22 cellular contexts compared by ENCODE assay signal in genomic region chr22:20948989-20949388, GRCh38. TPM values are rescaled to one million over a fixed set of nuclear protein-coding genes. Genes with fewer than 3 reads are reported as not detected.
A peak's percentile ranks its signal among the peaks of the same experiment; 100 is the strongest.
DNase-seq lines count a peak whose midpoint lies in the region; ATAC-seq and TF ChIP-seq lines count a peak whose summit lies in the region.
"Had no signal": no experiment of that assay in that cellular context is flagged by ENCODE, and none has a peak within 500 bp of the region (broad histone marks: within the 10 kb centered on the region; RNA-seq: fewer than 3 reads in every experiment).

No MANE protein-coding gene starts in this region.

- H3K4me1 Mint-ChIP-seq in T-helper 17 cell, result peaks cover 22% of the 10 kb centered on the region

- H3K4me3 ChIP-seq in HEK293 (ENCODE audit: low read depth, low read length), result no peak overlapping the region
- no peak overlapping the region for H3K4me3 ChIP-seq in colonic mucosa
- no peak overlapping the region for H3K4me3 ChIP-seq in right lobe of liver
- H3K4me3 ChIP-seq: A549, GM23338 had no signal

- H3K27me3 ChIP-seq in colonic mucosa (no peaks in the 10 kb centered on the region), right lobe of liver (no peaks in the 10 kb centered on the region)

- no peaks in the 10 kb centered on the region for H3K27me3 Mint-ChIP-seq in T-helper 17 cell
- H3K27me3 Mint-ChIP-seq: CD4-positive, alpha-beta memory T cell had no signal

- ATAC-seq in T-helper 17 cell, result no peak
- ATAC-seq in right lobe of liver, result no peak
- ATAC-seq: A549, GM23338 had no signal

- 87% methylated on average over 5 of the region's 5 CpGs for WGBS in right lobe of liver (ENCODE audit: insufficient coverage, low coverage, low lambda C conversion rate, missing lambda C conversion rate)

- no peak overlapping the region for H3K4me3 Mint-ChIP-seq in T-helper 17 cell
- H3K4me3 Mint-ChIP-seq: GM23338, H9, HFFc6 had no signal

- TF ChIP-seq POLR2A in right lobe of liver (IDR thresholded peaks at IDR 0.05), result no peak

- DNase-seq in T-helper 17 cell (no peak), colonic mucosa (no peak), right lobe of liver (no peak), NCI-H524 (lab: John Stamatoyannopoulos, UW) (no peak), HPDE6-E6E7 (ENCODE audit: extremely low spot score) (no peak), NCI-H345 treated with DMSO at 0.1 percent for 48 hours (lab: John Stamatoyannopoulos, UW; ENCODE audit: unreplicated experiment) (no peak)
- DNase-seq: AML-193; CD4-positive, alpha-beta memory T cell; COR-L47; H9; HFFc6; IMR-90; MM.1S; NCI-H2029; NCI-H446 treated with DMSO at 0.1 percent for 48 hours; NCI-H526 treated with DMSO at 0.1 percent for 48 hours; RPMI8226; SHP77 had no signal

- peaks cover 5 to 72% of the 10 kb centered on the region in 2 experiments; a peak in 2 of 3 replicates for H3K36me3 ChIP-seq in HEK293 (ENCODE audit: control insufficient read depth in 2 of 2, insufficient read depth in 1 of 2, low read length in 2 of 2)
- H3K36me3 ChIP-seq in colonic mucosa, result no peaks in the 10 kb centered on the region
- H3K36me3 ChIP-seq in right lobe of liver, result peaks cover 0 to 14% (median 6%) of the 10 kb centered on the region in 4 donors

- TF ChIP-seq CTCF in HEK293 (tag by site-specific recombination; IDR thresholded peaks at IDR 0.05) (no peak), colonic mucosa (IDR thresholded peaks at IDR 0.05) (no peak), right lobe of liver (IDR thresholded peaks at IDR 0.05) (no peak)

- no peaks in the 10 kb centered on the region for H3K9me3 ChIP-seq in HEK293 (ENCODE audit: control insufficient read depth, insufficient read depth, low read depth, low read length)
- no peaks in the 10 kb centered on the region for H3K9me3 ChIP-seq in T-helper 17 cell (ENCODE audit: control insufficient read depth, low read length, poor library complexity, severe bottlenecking)
- no peaks in the 10 kb centered on the region for H3K9me3 ChIP-seq in colonic mucosa
- H3K9me3 ChIP-seq in right lobe of liver, result no peaks in the 10 kb centered on the region
- H3K9me3 ChIP-seq: A549 had no signal

- H3K9ac ChIP-seq in colonic mucosa (ENCODE audit: low read depth in 2 of 2, low read length in 2 of 2), result no peak overlapping the region
- H3K9ac ChIP-seq: KMS-11 had no signal

- intact Hi-C loops in colonic mucosa (cut with DNase I) (no loop called here), right lobe of liver (cut with DNase I) (loop anchor here in 1 of 2 donors (10.0 kb wide), 1 partner anchor 46 kb away; no protein-coding TSS in a partner anchor)

- H3K36me3 Mint-ChIP-seq in T-helper 17 cell (ENCODE audit: low read depth), result peaks cover 4% of the 10 kb centered on the region

- POLR2A ChIA-PET in HEK293 (lab: Yijun Ruan, JAX), result interaction anchor here (0.6 kb wide), 1 partner anchor 21 kb away, joined by 4 read pairs; no protein-coding TSS in a partner anchor

- H3K27ac ChIP-seq in HEK293 (ENCODE audit: extremely low read depth, low read depth, low read length) (no peak overlapping the region), colonic mucosa (peak overlapping the region; percentile 37), right lobe of liver (peak overlapping the region in 2 of 3 donors; percentile 41 to 49)
- H3K27ac ChIP-seq: A549, KMS-11 had no signal

- CTCF ChIA-PET in HEK293 (lab: Yijun Ruan, JAX), result interaction anchor here (0.6 kb wide), 1 partner anchor 8 kb away, joined by 4 read pairs; no protein-coding TSS in a partner anchor

- peak overlapping the region; percentile 4 for H3K27ac Mint-ChIP-seq in T-helper 17 cell
- H3K27ac Mint-ChIP-seq: GM23338, HFFc6 had no signal

- no peaks in the 10 kb centered on the region for H3K4me1 ChIP-seq in HEK293 (ENCODE audit: control insufficient read depth, insufficient read depth, low read length)
- H3K4me1 ChIP-seq in colonic mucosa, result peaks cover 23% of the 10 kb centered on the region
- peaks cover 0 to 52% (median 24%) of the 10 kb centered on the region in 4 donors for H3K4me1 ChIP-seq in right lobe of liver

TF ChIP-seq in HEK293, 187 proteins besides CTCF, POLR2A, EP300 and RAD21:
- TF ChIP-seq ZNF121 (tag by site-specific recombination; IDR thresholded peaks at IDR 0.05), result peak; percentile 87; the same call in 1 of the 2 replicates
- TF ChIP-seq, protein P1, sequence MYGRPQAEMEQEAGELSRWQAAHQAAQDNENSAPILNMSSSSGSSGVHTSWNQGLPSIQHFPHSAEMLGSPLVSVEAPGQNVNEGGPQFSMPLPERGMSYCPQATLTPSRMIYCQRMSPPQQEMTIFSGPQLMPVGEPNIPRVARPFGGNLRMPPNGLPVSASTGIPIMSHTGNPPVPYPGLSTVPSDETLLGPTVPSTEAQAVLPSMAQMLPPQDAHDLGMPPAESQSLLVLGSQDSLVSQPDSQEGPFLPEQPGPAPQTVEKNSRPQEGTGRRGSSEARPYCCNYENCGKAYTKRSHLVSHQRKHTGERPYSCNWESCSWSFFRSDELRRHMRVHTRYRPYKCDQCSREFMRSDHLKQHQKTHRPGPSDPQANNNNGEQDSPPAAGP (tag by site-specific recombination; IDR thresholded peaks at IDR 0.05), result no peak

RNA-seq across cellular contexts. Expression of gene AIFM3, which starts 18.1 kb away (rescaled TPM):
- total RNA-seq in T-helper 17 cell, result 1 to 10 TPM in 1 of 2 donors, under 1 TPM in 1; 0.34 to 1.2 TPM
- total RNA-seq in colonic mucosa, result 100 to 1,000 TPM in 1 of 2 donors, 10 to 100 TPM in 1; 76.9 to 156 TPM
- total RNA-seq in right lobe of liver, result 1 to 10 TPM in 3 of 6 experiments, under 1 TPM in 3; 0.37 to 1.4 (median 1.0) TPM

RNA-seq across cellular contexts. Expression of gene CRKL, which starts 31.8 kb away (rescaled TPM):
- total RNA-seq in T-helper 17 cell (10 to 100 TPM; 40.0 to 57.0 TPM), colonic mucosa (10 to 100 TPM; 63.6 to 82.5 TPM), right lobe of liver (10 to 100 TPM; 27.5 to 53.1 (median 35.2) TPM)

RNA-seq across cellular contexts. Expression of gene LZTR1, which starts 33.1 kb away (rescaled TPM):
- total RNA-seq in T-helper 17 cell, result 10 to 100 TPM; 49.4 to 59.3 TPM
- total RNA-seq in colonic mucosa, result 10 to 100 TPM; 31.6 to 61.7 TPM
- 10 to 100 TPM; 22.7 to 33.3 (median 27.0) TPM for total RNA-seq in right lobe of liver

RNA-seq across cellular contexts. Expression of gene THAP7, which starts 52.9 kb away (rescaled TPM):
- total RNA-seq in T-helper 17 cell (10 to 100 TPM; 41.5 to 55.6 TPM), colonic mucosa (10 to 100 TPM; 12.9 to 23.3 TPM), right lobe of liver (10 to 100 TPM in 5 of 6 experiments, 1 to 10 TPM in 1; 9.3 to 32.5 (median 15.6) TPM)

Comparison
In these comparisons a context has a peak if more than half of its experiments do, and no peak if none do; other contexts are left out.
1. RNA of gene AIFM3, which starts 18.1 kb away (total RNA-seq): 76.9 to 156 TPM in colonic mucosa; 0.34 to 1.2 TPM in T-helper 17 cell and 0.37 to 1.4 TPM in right lobe of liver; every median in the first group is over 10 times any median in the second.